10 cellular contexts compared by ENCODE assay signal in genomic region chr19:46494936-46495788, GRCh38. TPM values are rescaled to one million over a fixed set of nuclear protein-coding genes. Genes with fewer than 3 reads are reported as not detected.
A peak's percentile ranks its signal among the peaks of the same experiment; 100 is the strongest.
DNase-seq lines count a peak whose midpoint lies in the region; ATAC-seq and TF ChIP-seq lines count a peak whose summit lies in the region.
"Had no signal": no experiment of that assay in that cellular context is flagged by ENCODE, and none has a peak within 500 bp of the region (broad histone marks: within the 10 kb centered on the region; RNA-seq: fewer than 3 reads in every experiment).

No MANE protein-coding gene starts in this region.

- H3K36me3 Mint-ChIP-seq in endodermal cell (ENCODE audit: low read depth) = peaks cover 7% of the 10 kb centered on the region
- no peaks in the 10 kb centered on the region for H3K36me3 Mint-ChIP-seq in neural crest cell (ENCODE audit: low read depth)

- H3K9me3 Mint-ChIP-seq in stimulated activated naive CD8-positive, alpha-beta T cell treated with anti-CD3 and anti-CD28 coated beads, Interleukin-15, amount 100 ng/mL, for 72 hours = no peaks in the 10 kb centered on the region
- no peaks in the 10 kb centered on the region for H3K9me3 Mint-ChIP-seq in endodermal cell
- no peaks in the 10 kb centered on the region for H3K9me3 Mint-ChIP-seq in neural crest cell

- H3K27me3 Mint-ChIP-seq in stimulated activated naive CD8-positive, alpha-beta T cell treated with anti-CD3 and anti-CD28 coated beads, Interleukin-15, amount 100 ng/mL, for 72 hours = peaks cover 67% of the 10 kb centered on the region
- H3K27me3 Mint-ChIP-seq in endodermal cell (ENCODE audit: insufficient read depth) (peaks cover 45% of the 10 kb centered on the region), neural crest cell (ENCODE audit: low read depth) (peaks cover 5% of the 10 kb centered on the region)

- H3K9me3 ChIP-seq in endodermal cell (ENCODE audit: control insufficient read depth, low read length) = no peaks in the 10 kb centered on the region

- ATAC-seq in stimulated activated naive CD8-positive, alpha-beta T cell treated with anti-CD3 and anti-CD28 coated beads, Interleukin-15, amount 100 ng/mL, for 72 hours = no peak
- no peak for ATAC-seq in stimulated activated naive CD8-positive, alpha-beta T cell treated with anti-CD3 and anti-CD28 coated beads, Interleukin-15, Interleukin-2, amounts not matched to agents 100 U/mL and 50 U/mL, for 24 hours
- no peak for ATAC-seq in HG03457 (IDR thresholded peaks at IDR 0.05; ENCODE audit: unreplicated experiment)

- TF ChIP-seq CTCF in endodermal cell (conservative IDR thresholded peaks at IDR 0.05) (peak; percentile 15), neural crest cell (conservative IDR thresholded peaks at IDR 0.05) (no peak)

- no peak overlapping the region for H3K27ac Mint-ChIP-seq in stimulated activated naive CD8-positive, alpha-beta T cell treated with anti-CD3 and anti-CD28 coated beads, Interleukin-15, amount 100 ng/mL, for 72 hours
- H3K27ac Mint-ChIP-seq in endodermal cell = no peak overlapping the region
- no peak overlapping the region for H3K27ac Mint-ChIP-seq in neural crest cell (ENCODE audit: unreplicated experiment)

- no peaks in the 10 kb centered on the region for H3K4me1 ChIP-seq in endodermal cell (ENCODE audit: control insufficient read depth, insufficient read depth, low read length)

- peaks cover 44% of the 10 kb centered on the region for H3K27me3 ChIP-seq in endodermal cell (ENCODE audit: control insufficient read depth, insufficient read depth, low read length, poor library complexity, severe bottlenecking)

- peak overlapping the region; percentile 73 for H3K4me3 ChIP-seq in endodermal cell (ENCODE audit: low read length)

- no peak overlapping the region for H3K9ac ChIP-seq in endodermal cell (ENCODE audit: extremely low read depth, low read length, poor library complexity, severe bottlenecking)

- no peaks in the 10 kb centered on the region for H3K36me3 ChIP-seq in endodermal cell (ENCODE audit: control insufficient read depth, insufficient read depth, low read length)

- DNase-seq in stimulated activated naive CD8-positive, alpha-beta T cell treated with anti-CD3 and anti-CD28 coated beads, Interleukin-15, amount 100 ng/mL, for 72 hours = no peak
- DNase-seq in stimulated activated naive CD8-positive, alpha-beta T cell treated with anti-CD3 and anti-CD28 coated beads, Interleukin-15, Interleukin-2, amounts not matched to agents 100 U/mL and 50 U/mL, for 24 hours = no peak
- peak; percentile 71 for DNase-seq in endodermal cell
- no peak for DNase-seq in neural crest cell (ENCODE audit: low read depth, low spot score)
- no peak for DNase-seq in NCI-H1417 treated with DMSO at 0.1 percent for 48 hours (lab: John Stamatoyannopoulos, UW)
- no peak for DNase-seq in activated CD8-positive, alpha-beta memory T cell treated with anti-CD3 and anti-CD28 coated beads for 24 hours
- DNase-seq in NCI-H2107 treated with DMSO at 0.1 percent for 48 hours (lab: John Stamatoyannopoulos, UW; ENCODE audit: unreplicated experiment) = no peak
- DNase-seq: activated gamma-delta T cell, SHP77 had no signal

- H3K27ac ChIP-seq in endodermal cell (ENCODE audit: low read depth, low read length) = no peak overlapping the region

- H3K4me3 Mint-ChIP-seq in stimulated activated naive CD8-positive, alpha-beta T cell treated with anti-CD3 and anti-CD28 coated beads, Interleukin-15, amount 100 ng/mL, for 72 hours = peak overlapping the region; percentile 82 to 86
- H3K4me3 Mint-ChIP-seq in endodermal cell (peak overlapping the region; percentile 46), neural crest cell (peak overlapping the region; percentile 66)

- peaks cover 47% of the 10 kb centered on the region for H3K4me1 Mint-ChIP-seq in stimulated activated naive CD8-positive, alpha-beta T cell treated with anti-CD3 and anti-CD28 coated beads, Interleukin-15, amount 100 ng/mL, for 72 hours
- H3K4me1 Mint-ChIP-seq in endodermal cell (no peaks in the 10 kb centered on the region), neural crest cell (peaks cover 28% of the 10 kb centered on the region)

- 69 to 77% methylated on average over 31 to 49 of the region's 49 CpGs for WGBS in endodermal cell (ENCODE audit: insufficient coverage in 1 of 2, insufficient read length in 1 of 2), 2 experiments

RNA-seq across cellular contexts. Expression of gene PNMA8B, which starts 0.5 kb away (rescaled TPM):
- total RNA-seq in endodermal cell = 1 to 10 TPM; 3.1 to 5.9 TPM
- 3.3 TPM for polyA plus RNA-seq in endodermal cell (2013, experiment 1 of 2)
- polyA plus RNA-seq in endodermal cell (2013, experiment 2 of 2) = 2.6 TPM
- total RNA-seq in neural crest cell = 4.6 and 5.3 TPM in 2 replicates

RNA-seq across cellular contexts. Expression of gene PNMA8A, which starts 23.8 kb away (rescaled TPM):
- 10 to 100 TPM; 17.3 to 32.5 TPM for total RNA-seq in endodermal cell
- 39.7 TPM for polyA plus RNA-seq in endodermal cell (2013, experiment 1 of 2)
- polyA plus RNA-seq in endodermal cell (2013, experiment 2 of 2) = 40.1 TPM
- 28.4 and 29.9 TPM in 2 replicates for total RNA-seq in neural crest cell
